Comparison of ENCODE assay signal across 10 cellular contexts in genomic region chr17:19024101-19025078, GRCh38. TPM values are rescaled to one million over a fixed set of nuclear protein-coding genes. Genes with fewer than 3 reads are reported as not detected.
DNase-seq lines count a peak whose midpoint lies in the region; ATAC-seq and TF ChIP-seq lines count a peak whose summit lies in the region.
"Had no signal": no experiment of that assay in that cellular context is flagged by ENCODE, and none has a peak within 500 bp of the region (broad histone marks: within the 10 kb centered on the region; RNA-seq: fewer than 3 reads in every experiment).

No MANE protein-coding gene starts in this region.

- no peak for ATAC-seq in GM18520 (IDR thresholded peaks at IDR 0.05; ENCODE audit: unreplicated experiment)

- no peaks in the 10 kb centered on the region for H4K20me1 ChIP-seq in osteoblast (ENCODE audit: insufficient read depth, low read length)

- H3K4me1 ChIP-seq in osteoblast (ENCODE audit: insufficient read depth, low read length), result no peaks in the 10 kb centered on the region

- no peak for TF ChIP-seq CTCF in osteoblast (IDR thresholded peaks at IDR 0.05; ENCODE audit: extremely low read depth, low read depth, low read length)

- no peak overlapping the region for H3K4me2 ChIP-seq in osteoblast (ENCODE audit: insufficient read depth, low read length)

- H3K27me3 ChIP-seq in osteoblast (ENCODE audit: insufficient read depth, low read length), result no peaks in the 10 kb centered on the region

- no peaks in the 10 kb centered on the region for H3K36me3 ChIP-seq in osteoblast (ENCODE audit: insufficient read depth, low read length)

- H3K4me3 ChIP-seq in osteoblast (ENCODE audit: insufficient read depth, low read length), result no peak overlapping the region

- no peak overlapping the region for H2AFZ ChIP-seq in osteoblast (ENCODE audit: low read length)

- peak overlapping the region; percentile 52 for H3K27ac ChIP-seq in epithelial cell of prostate
- no peak overlapping the region for H3K27ac ChIP-seq in osteoblast (ENCODE audit: low read depth, low read length)

- DNase-seq in GM04504 (ENCODE audit: low read depth) (peak; percentile 28), RPMI7951 (ENCODE audit: low read depth) (peak; percentile 31), epithelial cell of prostate (ENCODE audit: low read depth, low spot score) (peak; percentile 74), osteoblast (ENCODE audit: insufficient read length, low spot score, missing footprints) (peak; percentile 97), LoVo (ENCODE audit: low spot score) (no peak), medulla oblongata (ENCODE audit: extremely low spot score) (no peak), OCI-M1 (lab: John Stamatoyannopoulos, UW) (no peak)
- DNase-seq: midbrain, NCI-H510A had no signal

- H3K79me2 ChIP-seq in osteoblast (ENCODE audit: insufficient read depth, low read length), result no peaks in the 10 kb centered on the region

- no peaks in the 10 kb centered on the region for H3K9me3 ChIP-seq in osteoblast (ENCODE audit: low read depth, low read length)

RNA-seq across cellular contexts. Expression of gene FAM83G, which starts 19.8 kb away (rescaled TPM):
- total RNA-seq in RPMI7951 (2014; rRNA removed; shearing (Covaris generic)), result 2.9 and 5.0 TPM in 2 replicates
- 9.1 and 11.6 TPM in 2 replicates for total RNA-seq in osteoblast

RNA-seq across cellular contexts. Expression of gene GRAP, which starts 22.4 kb away (rescaled TPM):
- total RNA-seq in RPMI7951 (2014; rRNA removed; shearing (Covaris generic)), result not detected in 2 replicates
- under 0.01 TPM in 1 of 2 replicates, not detected in the other for total RNA-seq in osteoblast

Comparison
In these comparisons a context has a peak if more than half of its experiments do, and no peak if none do; other contexts are left out.
1. DNase-seq: peak in GM04504 (single experiment), RPMI7951 (single experiment), epithelial cell of prostate (single experiment) and osteoblast (single experiment); none in LoVo (single experiment), medulla oblongata (single experiment) and OCI-M1 (single experiment).